In genomic region chr20:2663887-2664719, GRCh38 we compare ENCODE assay signal across 8 cellular contexts. TPM values are rescaled to one million over a fixed set of nuclear protein-coding genes. Genes with fewer than 3 reads are reported as not detected.
DNase-seq lines count a peak whose midpoint lies in the region; ATAC-seq and TF ChIP-seq lines count a peak whose summit lies in the region.

Gene IDH3B (minus strand): TSS chr20:2664216. CDS start chr20:2664188, 28 bp downstream.

- no peaks in the 10 kb centered on the region for H3K9me3 ChIP-seq in hepatocyte (ENCODE audit: low read depth)

- 14% methylated on average over 46 of the region's 49 CpGs for WGBS in hepatocyte (ENCODE audit: low lambda C conversion rate, missing lambda C conversion rate)

- peaks cover 9% of the 10 kb centered on the region for H3K4me1 ChIP-seq in hepatocyte (ENCODE audit: insufficient read depth)

- H3K27ac ChIP-seq in hepatocyte = peak within 1 kb of the TSS; percentile 96

- H4K20me1 ChIP-seq in hepatocyte (ENCODE audit: insufficient read depth, poor library complexity, severe bottlenecking) = no peaks in the 10 kb centered on the region

- no peaks in the 10 kb centered on the region for H3K27me3 ChIP-seq in hepatocyte

- no peak for TF ChIP-seq CTCF in hepatocyte (IDR thresholded peaks at IDR 0.05; ENCODE audit: poor library complexity)

- peak within 1 kb of the TSS; percentile 64 for H2AFZ ChIP-seq in hepatocyte

- H3K36me3 ChIP-seq in hepatocyte (replicated peaks; ENCODE audit: insufficient read depth, low read depth) = no peaks in the 10 kb centered on the region

- ATAC-seq in GM18502 (IDR thresholded peaks at IDR 0.05; ENCODE audit: poor library complexity, unreplicated experiment) (peak; percentile 92), HG02973 (IDR thresholded peaks at IDR 0.05; ENCODE audit: unreplicated experiment) (peak; percentile 78)

- peaks cover 21% of the 10 kb centered on the region for H3K79me2 ChIP-seq in hepatocyte

- H3K4me2 ChIP-seq in hepatocyte = peak within 1 kb of the TSS; percentile 77

- H3K9me2 ChIP-seq in hepatocyte (replicated peaks; ENCODE audit: insufficient read depth) = no peaks in the 10 kb centered on the region

- DNase-seq in NCI-H2029 treated with DMSO at 0.1 percent for 48 hours (lab: John Stamatoyannopoulos, UW) (peak; percentile 85), T1000 (lab: John Stamatoyannopoulos, UW) (peak; percentile 77), astrocyte of the hippocampus (ENCODE audit: low read depth, low spot score) (peak; percentile 95), hepatocyte (ENCODE audit: low spot score) (peak; percentile 95), retina (peak; percentile 97), OCI-M2 (lab: John Stamatoyannopoulos, UW; ENCODE audit: unreplicated experiment) (no peak)

- H3K4me3 ChIP-seq in hepatocyte = peak within 1 kb of the TSS; percentile 46

RNA-seq across cellular contexts. Expression of gene IDH3B, which starts in this region (rescaled TPM):
- total RNA-seq in hepatocyte = 91.4 and 93.8 TPM in 2 replicates
- polyA plus RNA-seq in hepatocyte = 91.1 and 128 TPM in 2 replicates
